In genomic region chr5:15008476-15008875, GRCh38 we compare ENCODE assay signal across 8 cellular contexts.
DNase-seq lines count a peak whose midpoint lies in the region; ATAC-seq, FAIRE-seq and TF ChIP-seq lines count a peak whose summit lies in the region.

No MANE protein-coding gene starts in this region.

- H3K4me1 Mint-ChIP-seq in activated CD8-positive, alpha-beta memory T cell treated with anti-CD3 and anti-CD28 coated beads, Interleukin-2, amount 10 ng/mL, durations not matched to agents 7 days and 5 days: no peaks in the 10 kb centered on the region

- ATAC-seq in pancreas: peak; percentile 90 to 97 (median 92)
- ATAC-seq in activated CD8-positive, alpha-beta memory T cell treated with anti-CD3 and anti-CD28 coated beads, Interleukin-2, amount 10 ng/mL, durations not matched to agents 7 days and 5 days: no peak

- H3K36me3 ChIP-seq in PC-9 (ENCODE audit: low read depth) (no peaks in the 10 kb centered on the region), pancreas (no peaks in the 10 kb centered on the region)

- H3K9me2 ChIP-seq in PC-9 (ENCODE audit: insufficient read depth): no peaks in the 10 kb centered on the region

- no peak overlapping the region for H3K27ac Mint-ChIP-seq in activated CD8-positive, alpha-beta memory T cell treated with anti-CD3 and anti-CD28 coated beads, Interleukin-2, amount 10 ng/mL, durations not matched to agents 7 days and 5 days

- peak; percentile 97 for DNase-seq in EL
- peak; percentile 81 to 99 for DNase-seq in PC-9
- peak; percentile 95 for DNase-seq in fibroblast of peridontal ligament (ENCODE audit: extremely low read depth)
- peak; percentile 66 to 89 (median 81) for DNase-seq in pancreas
- DNase-seq in inferior parietal cortex (ENCODE audit: extremely low spot score): no peak
- no peak for DNase-seq in NCI-H524 (lab: John Stamatoyannopoulos, UW)
- DNase-seq in GM19239 (ENCODE audit: insufficient read length, low spot score): no peak
- DNase-seq in activated CD8-positive, alpha-beta memory T cell treated with anti-CD3 and anti-CD28 coated beads, Interleukin-2, amount 10 ng/mL, durations not matched to agents 7 days and 5 days: no peak

- no peaks in the 10 kb centered on the region for H3K9me3 Mint-ChIP-seq in activated CD8-positive, alpha-beta memory T cell treated with anti-CD3 and anti-CD28 coated beads, Interleukin-2, amount 10 ng/mL, durations not matched to agents 7 days and 5 days (ENCODE audit: low read depth)

- peak overlapping the region; percentile 43 for H3K4me2 ChIP-seq in PC-9

- 0 out of 2 replicates have a peak overlapping the region, but pooled peaks have one; percentile 26 for H3K27ac ChIP-seq in PC-9
- H3K27ac ChIP-seq in pancreas: peak overlapping the region in 2 of 4 donors; percentile 32 to 74

- H3K4me3 ChIP-seq in PC-9 (no peak overlapping the region), pancreas (no peak overlapping the region)

- H3K36me3 Mint-ChIP-seq in activated CD8-positive, alpha-beta memory T cell treated with anti-CD3 and anti-CD28 coated beads, Interleukin-2, amount 10 ng/mL, durations not matched to agents 7 days and 5 days: no peaks in the 10 kb centered on the region

- TF ChIP-seq CTCF in PC-9 (conservative IDR thresholded peaks at IDR 0.05) (no peak), pancreas (IDR thresholded peaks at IDR 0.05) (no peak)

- no TSS peak for BruUV-seq in PC-9 (replicated peaks; lab: Mats Ljungman, UMichigan)

- CTCF ChIA-PET in PC-9 (lab: Charles Lee): interaction anchor here (2.1 kb wide), 1 partner anchor 323 kb away, joined by 14 read pairs; no protein-coding TSS in a partner anchor
- CTCF ChIA-PET in activated CD8-positive, alpha-beta memory T cell treated with anti-CD3 and anti-CD28 coated beads, Interleukin-2, amount 10 ng/mL, durations not matched to agents 7 days and 5 days (lab: Charles Lee): no interaction called here

- H2AFZ ChIP-seq in PC-9: 0 out of 2 replicates have a peak overlapping the region, but pooled peaks have one; percentile 13

- intact Hi-C loops in PC-9 (cut with micrococcal nuclease; ENCODE audit: unreplicated experiment): loop anchor here (1.0 to 5.0 kb wide), 9 partner anchors 49 to 604 kb away; partner anchors contain the start of genes ANKH and OTULINL
- intact Hi-C loops in pancreas (cut with DNase I): no loop called here

- H3K27me3 Mint-ChIP-seq in activated CD8-positive, alpha-beta memory T cell treated with anti-CD3 and anti-CD28 coated beads, Interleukin-2, amount 10 ng/mL, durations not matched to agents 7 days and 5 days: peaks cover 23% of the 10 kb centered on the region

- WGBS in pancreas, 2 donors: 24 to 45% methylated on average over 8 of the region's 8 CpGs

- H3K4me3 Mint-ChIP-seq in activated CD8-positive, alpha-beta memory T cell treated with anti-CD3 and anti-CD28 coated beads, Interleukin-2, amount 10 ng/mL, durations not matched to agents 7 days and 5 days: no peak overlapping the region

- no peaks in the 10 kb centered on the region for H3K9me3 ChIP-seq in PC-9 (ENCODE audit: insufficient read depth, low read depth)
- no peaks in the 10 kb centered on the region for H3K9me3 ChIP-seq in pancreas

- H3K4me1 ChIP-seq in PC-9 (replicated peaks; ENCODE audit: insufficient read depth): peaks cover 24% of the 10 kb centered on the region
- H3K4me1 ChIP-seq in pancreas: peaks cover 14 to 25% (median 22%) of the 10 kb centered on the region in 3 donors

- peaks cover 7% of the 10 kb centered on the region; the same call in 1 of the 2 replicates for H3F3A ChIP-seq in PC-9 (ENCODE audit: insufficient read depth, low read depth)

- H3K27me3 ChIP-seq in PC-9 (ENCODE audit: insufficient read depth, low read depth) (no peaks in the 10 kb centered on the region), pancreas (no peaks in the 10 kb centered on the region)

- POLR2A ChIA-PET in PC-9 (lab: Charles Lee; ENCODE audit: unreplicated experiment): interaction anchor here (0.9 kb wide), 1 partner anchor 282 kb away, joined by 9 read pairs; no protein-coding TSS in a partner anchor

- no peaks in the 10 kb centered on the region for H3K79me2 ChIP-seq in PC-9 (ENCODE audit: low read depth)

- H4K20me1 ChIP-seq in PC-9 (ENCODE audit: insufficient read depth): no peaks in the 10 kb centered on the region

- FAIRE-seq in pancreas (lab: Jason Lieb, UNC) (no peak), GM19239 (lab: Jason Lieb, UNC) (no peak)

Comparison
In these comparisons a context has a peak if more than half of its experiments do, and no peak if none do; other contexts are left out.
1. DNase-seq: peak in EL (single experiment), PC-9 (2 of 2), fibroblast of peridontal ligament (single experiment) and pancreas (6 of 6); none in inferior parietal cortex (single experiment), NCI-H524 (0 of 2), GM19239 (single experiment) and activated CD8-positive, alpha-beta memory T cell treated with anti-CD3 and anti-CD28 coated beads, Interleukin-2, amount 10 ng/mL, durations not matched to agents 7 days and 5 days (single experiment).